ENCODE assay signal across 21 cellular contexts in genomic region chr5:126198509-126198908, GRCh38.
DNase-seq lines count a peak whose midpoint lies in the region; TF ChIP-seq lines count a peak whose summit lies in the region.
"Had no signal": no experiment of that assay in that cellular context is flagged by ENCODE, and none has a peak within 500 bp of the region (broad histone marks: within the 10 kb centered on the region; RNA-seq: fewer than 3 reads in every experiment).

No MANE protein-coding gene starts in this region.

- H3K4me3 Mint-ChIP-seq in endodermal cell = no peak overlapping the region
- H3K4me3 Mint-ChIP-seq in activated T-cell treated with anti-CD3 and anti-CD28 coated beads, Interleukin-2, amount 50 U/mL, for 24 hours = no peak overlapping the region
- H3K4me3 Mint-ChIP-seq: activated CD4-positive, alpha-beta T cell treated with anti-CD3 and anti-CD28 coated beads, Interleukin-2, amount 10 ng/mL, durations not matched to agents 7 days and 5 days; activated naive CD4-positive, alpha-beta T cell treated with anti-CD3 and anti-CD28 coated beads, Interleukin-2, amount 50 U/mL, for 24 hours; HFFc6; memory B cell had no signal

- H3K27ac Mint-ChIP-seq in endodermal cell = no peak overlapping the region
- no peak overlapping the region for H3K27ac Mint-ChIP-seq in activated T-cell treated with anti-CD3 and anti-CD28 coated beads, Interleukin-2, amount 50 U/mL, for 24 hours
- H3K27ac Mint-ChIP-seq: activated CD4-positive, alpha-beta T cell treated with anti-CD3 and anti-CD28 coated beads, Interleukin-2, amount 10 ng/mL, durations not matched to agents 7 days and 5 days; activated naive CD4-positive, alpha-beta T cell treated with anti-CD3 and anti-CD28 coated beads, Interleukin-2, amount 50 U/mL, for 24 hours; HFFc6; memory B cell had no signal

- WGBS in endodermal cell (ENCODE audit: insufficient coverage in 1 of 2, insufficient read length in 1 of 2), 2 experiments = 50 to 78% methylated on average over 1 to 2 of the region's 2 CpGs

- H3K9me3 ChIP-seq in endodermal cell (ENCODE audit: control insufficient read depth, low read length) = peaks cover 26% of the 10 kb centered on the region
- H3K9me3 ChIP-seq: gastroesophageal sphincter had no signal

- no peaks in the 10 kb centered on the region for H3K27me3 ChIP-seq in endodermal cell (ENCODE audit: control insufficient read depth, insufficient read depth, low read length, poor library complexity, severe bottlenecking)
- H3K27me3 ChIP-seq: BLaER1 treated with 17β-estradiol and CSF1 and Interleukin-3, amounts not matched to agents 10 nM and 100 nM; cardiac muscle cell; gastroesophageal sphincter had no signal

- no peak for TF ChIP-seq CTCF in endodermal cell (conservative IDR thresholded peaks at IDR 0.05)

- no peaks in the 10 kb centered on the region for H3K36me3 Mint-ChIP-seq in endodermal cell (ENCODE audit: low read depth)
- H3K36me3 Mint-ChIP-seq in activated T-cell treated with anti-CD3 and anti-CD28 coated beads, Interleukin-2, amount 50 U/mL, for 24 hours (ENCODE audit: low read depth) = no peaks in the 10 kb centered on the region
- H3K36me3 Mint-ChIP-seq: activated naive CD4-positive, alpha-beta T cell treated with anti-CD3 and anti-CD28 coated beads, Interleukin-2, amount 50 U/mL, for 24 hours; memory B cell had no signal

- DNase-seq in DMS153 treated with DMSO at 0.1 percent for 48 hours (lab: John Stamatoyannopoulos, UW; ENCODE audit: unreplicated experiment) (peak; percentile 64), NCI-H1417 treated with DMSO at 0.1 percent for 48 hours (lab: John Stamatoyannopoulos, UW) (peak; percentile 74), NCI-H345 (lab: John Stamatoyannopoulos, UW) (peak; percentile 93), endodermal cell (no peak), medulla oblongata (ENCODE audit: extremely low spot score) (no peak)
- DNase-seq in activated naive CD4-positive, alpha-beta T cell treated with anti-CD3 and anti-CD28 coated beads, Interleukin-2, amount 50 U/mL, for 16 hours = no peak
- no peak for DNase-seq in activated effector memory CD4-positive, alpha-beta T cell treated with Interleukin-2 at 50 U/mL for 16 hours
- no peak for DNase-seq in activated T-cell treated with anti-CD3 and anti-CD28 coated beads, Interleukin-2, amount 50 U/mL, for 24 hours
- DNase-seq: activated CD4-positive, alpha-beta T cell treated with anti-CD3 and anti-CD28 coated beads, Interleukin-2, amount 10 ng/mL, durations not matched to agents 7 days and 5 days; anterior cingulate cortex; HFFc6; kidney glomerular epithelial cell; NCI-H1048; NCI-H524 treated with DMSO at 0.1 percent for 48 hours; WERI-Rb-1 had no signal

- H3K27me3 Mint-ChIP-seq in endodermal cell (ENCODE audit: insufficient read depth) = no peaks in the 10 kb centered on the region
- H3K27me3 Mint-ChIP-seq in activated T-cell treated with anti-CD3 and anti-CD28 coated beads, Interleukin-2, amount 50 U/mL, for 24 hours = no peaks in the 10 kb centered on the region
- H3K27me3 Mint-ChIP-seq: activated CD4-positive, alpha-beta T cell treated with anti-CD3 and anti-CD28 coated beads, Interleukin-2, amount 10 ng/mL, durations not matched to agents 7 days and 5 days had no signal

- peaks cover 20% of the 10 kb centered on the region for H3K4me1 Mint-ChIP-seq in endodermal cell
- no peaks in the 10 kb centered on the region for H3K4me1 Mint-ChIP-seq in activated T-cell treated with anti-CD3 and anti-CD28 coated beads, Interleukin-2, amount 50 U/mL, for 24 hours (ENCODE audit: low read depth)
- H3K4me1 Mint-ChIP-seq: activated CD4-positive, alpha-beta T cell treated with anti-CD3 and anti-CD28 coated beads, Interleukin-2, amount 10 ng/mL, durations not matched to agents 7 days and 5 days; activated naive CD4-positive, alpha-beta T cell treated with anti-CD3 and anti-CD28 coated beads, Interleukin-2, amount 50 U/mL, for 24 hours; memory B cell had no signal

- no peak overlapping the region for H3K4me3 ChIP-seq in endodermal cell (ENCODE audit: low read length)
- H3K4me3 ChIP-seq: BLaER1 treated with 17β-estradiol and CSF1 and Interleukin-3, amounts not matched to agents 10 nM and 100 nM; cardiac muscle cell; coronary artery; gastroesophageal sphincter had no signal

- H3K9me3 Mint-ChIP-seq in endodermal cell = peaks cover 21% of the 10 kb centered on the region
- peaks cover 7% of the 10 kb centered on the region for H3K9me3 Mint-ChIP-seq in activated T-cell treated with anti-CD3 and anti-CD28 coated beads, Interleukin-2, amount 50 U/mL, for 24 hours
- H3K9me3 Mint-ChIP-seq: activated CD4-positive, alpha-beta T cell treated with anti-CD3 and anti-CD28 coated beads, Interleukin-2, amount 10 ng/mL, durations not matched to agents 7 days and 5 days; memory B cell had no signal

- no peak overlapping the region for H3K9ac ChIP-seq in endodermal cell (ENCODE audit: extremely low read depth, low read length, poor library complexity, severe bottlenecking)
- H3K9ac ChIP-seq: BLaER1 treated with 17β-estradiol and CSF1 and Interleukin-3, amounts not matched to agents 10 nM and 100 nM had no signal

- peak overlapping the region; percentile 40 for H3K27ac ChIP-seq in endodermal cell (ENCODE audit: low read depth, low read length)
- H3K27ac ChIP-seq: BLaER1 treated with 17β-estradiol and CSF1 and Interleukin-3, amounts not matched to agents 10 nM and 100 nM; cardiac muscle cell; coronary artery; gastroesophageal sphincter; WERI-Rb-1 had no signal

- H3K4me1 ChIP-seq in endodermal cell (ENCODE audit: control insufficient read depth, insufficient read depth, low read length) = peaks cover 10% of the 10 kb centered on the region
- H3K4me1 ChIP-seq: BLaER1 treated with 17β-estradiol and CSF1 and Interleukin-3, amounts not matched to agents 10 nM and 100 nM had no signal

- no peaks in the 10 kb centered on the region for H3K36me3 ChIP-seq in endodermal cell (ENCODE audit: control insufficient read depth, insufficient read depth, low read length)
- H3K36me3 ChIP-seq: BLaER1 treated with 17β-estradiol and CSF1 and Interleukin-3, amounts not matched to agents 10 nM and 100 nM; cardiac muscle cell; gastroesophageal sphincter; WERI-Rb-1 had no signal

Comparison
In these comparisons a context has a peak if more than half of its experiments do, and no peak if none do; other contexts are left out.
1. DNase-seq: peak in DMS153 treated with DMSO at 0.1 percent for 48 hours (single experiment), NCI-H1417 treated with DMSO at 0.1 percent for 48 hours (single experiment) and NCI-H345 (single experiment); none in endodermal cell (single experiment), activated naive CD4-positive, alpha-beta T cell treated with anti-CD3 and anti-CD28 coated beads, Interleukin-2, amount 50 U/mL, for 16 hours (single experiment), activated effector memory CD4-positive, alpha-beta T cell treated with Interleukin-2 at 50 U/mL for 16 hours (single experiment), medulla oblongata (single experiment) and activated T-cell treated with anti-CD3 and anti-CD28 coated beads, Interleukin-2, amount 50 U/mL, for 24 hours (single experiment).